Comparison of ENCODE assay signal across 1 cellular context in genomic region chr14:103847954-103848719, GRCh38.
A peak's percentile ranks its signal among the peaks of the same experiment; 100 is the strongest.
TF ChIP-seq lines count a peak whose summit lies in the region.

No MANE protein-coding gene starts in this region.

TF ChIP-seq in HepG2, 621 proteins besides CTCF, POLR2A, EP300 and RAD21 (continued from another document and continues in another):
- TF ChIP-seq ZNF318 (CRISPR knock-in tag; IDR thresholded peaks at IDR 0.05) (no peak), IRX3 (CRISPR knock-in tag; IDR thresholded peaks at IDR 0.05; ENCODE audit: borderline replicate concordance, low read depth) (no peak), NRL (CRISPR knock-in tag; IDR thresholded peaks at IDR 0.05; ENCODE audit: borderline replicate concordance) (peak; percentile 19; the same call in 1 of the 2 replicates), TAF1 (CRISPR knock-in tag; IDR thresholded peaks at IDR 0.05) (no peak; the same call in 1 of the 2 replicates), ZNF280D (CRISPR knock-in tag; IDR thresholded peaks at IDR 0.05) (no peak), NPAS2 (CRISPR knock-in tag; IDR thresholded peaks at IDR 0.05; ENCODE audit: borderline replicate concordance) (no peak), ZNF367 (CRISPR knock-in tag; IDR thresholded peaks at IDR 0.05; ENCODE audit: borderline replicate concordance) (no peak), CENPT (CRISPR knock-in tag; IDR thresholded peaks at IDR 0.05; ENCODE audit: low read depth) (no peak), ZNF614 (CRISPR knock-in tag; IDR thresholded peaks at IDR 0.05; ENCODE audit: borderline replicate concordance) (no peak), USF2 (IDR thresholded peaks at IDR 0.05; ENCODE audit: low read depth, low read length) (no peak), USF2 (CRISPR knock-in tag; IDR thresholded peaks at IDR 0.05; ENCODE audit: borderline replicate concordance) (no peak; the same call in 1 of the 2 replicates), TMF1 (CRISPR knock-in tag; IDR thresholded peaks at IDR 0.05; ENCODE audit: low read depth) (no peak), KLF16 (CRISPR knock-in tag; IDR thresholded peaks at IDR 0.05) (no peak), KAT7 (CRISPR knock-in tag; IDR thresholded peaks at IDR 0.05; ENCODE audit: borderline replicate concordance) (no peak), ZFAT (CRISPR knock-in tag; conservative IDR thresholded peaks at IDR 0.05) (no peak), ZNF619 (CRISPR knock-in tag; IDR thresholded peaks at IDR 0.05) (no peak), SNAPC5 (CRISPR knock-in tag; IDR thresholded peaks at IDR 0.05; ENCODE audit: borderline replicate concordance) (no peak), ELF4 (CRISPR knock-in tag; IDR thresholded peaks at IDR 0.05; ENCODE audit: borderline replicate concordance) (no peak), FOXA3 (CRISPR knock-in tag; IDR thresholded peaks at IDR 0.05) (no peak; the same call in 1 of the 2 replicates), MYC (CRISPR knock-in tag; IDR thresholded peaks at IDR 0.05; ENCODE audit: borderline replicate concordance) (0 out of 2 replicates have a peak, but pooled peaks have one; percentile 28), ZNF430 (CRISPR knock-in tag; IDR thresholded peaks at IDR 0.05) (no peak), ZSCAN5A (CRISPR knock-in tag; IDR thresholded peaks at IDR 0.05; ENCODE audit: borderline replicate concordance) (no peak), ZNF362 (CRISPR knock-in tag; IDR thresholded peaks at IDR 0.05; ENCODE audit: borderline replicate concordance) (no peak), EZH2 (conservative IDR thresholded peaks at IDR 0.05; ENCODE audit: low read depth, low read length) (no peak), BRF2 (CRISPR knock-in tag; IDR thresholded peaks at IDR 0.05) (0 out of 2 replicates have a peak, but pooled peaks have one; percentile 28), PRDM4 (CRISPR knock-in tag; IDR thresholded peaks at IDR 0.05; ENCODE audit: borderline replicate concordance) (no peak), ARID4A (CRISPR knock-in tag; IDR thresholded peaks at IDR 0.05; ENCODE audit: borderline replicate concordance) (peak; percentile 34; the same call in 1 of the 2 replicates), TOE1 (CRISPR knock-in tag; IDR thresholded peaks at IDR 0.05) (no peak)
